ENCODE assay signal across 13 cellular contexts in the genomic region with DNA sequence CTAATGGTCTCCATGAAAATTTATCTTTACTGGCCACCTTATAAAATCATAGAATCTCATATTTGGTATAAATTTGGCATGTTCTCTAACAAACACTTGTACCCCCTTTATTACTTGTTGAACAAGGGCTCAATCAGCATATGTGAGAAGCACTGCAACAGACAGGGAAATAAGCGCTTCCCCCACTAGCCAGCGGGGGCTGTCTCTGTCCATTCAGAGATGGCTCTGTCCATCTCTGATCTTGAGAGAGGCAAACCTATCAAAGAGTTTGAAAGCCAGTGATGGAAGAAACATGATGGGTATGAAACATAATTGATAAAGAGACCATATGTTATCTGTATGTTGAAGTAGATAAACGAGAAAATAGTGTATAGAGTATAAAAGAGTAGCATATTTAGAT.
A peak's percentile ranks its signal among the peaks of the same experiment; 100 is the strongest.
DNase-seq lines count a peak whose midpoint lies in the region; ATAC-seq, FAIRE-seq and TF ChIP-seq lines count a peak whose summit lies in the region.
"Had no signal": no experiment of that assay in that cellular context is flagged by ENCODE, and none has a peak within 500 bp of the region (broad histone marks: within the 10 kb centered on the region; RNA-seq: fewer than 3 reads in every experiment).

No MANE protein-coding gene starts in this region.

- no peak overlapping the region for H2AFZ ChIP-seq in H1 (ENCODE audit: low read length)

- no peak overlapping the region for H3K56ac ChIP-seq in H1 (replicated peaks; ENCODE audit: insufficient read length, low read depth, low read length)

- no peak overlapping the region for H3K4ac ChIP-seq in H1 (replicated peaks; ENCODE audit: insufficient read length, low read depth, low read length)

- peak; percentile 55 to 62 for TF ChIP-seq RAD21 in H1 (IDR thresholded peaks at IDR 0.05 in 1 of 2, conservative IDR thresholded peaks at IDR 0.05 in 1 of 2; ENCODE audit: low read depth in 2 of 2, low read length in 2 of 2)

- POLR2A ChIA-PET in H1 (lab: Charles Lee; ENCODE audit: partially characterized antibody): no interaction called here

- no peak overlapping the region for H4K91ac ChIP-seq in H1 (replicated peaks; ENCODE audit: insufficient read length, low read length)

- no peak overlapping the region for H2BK12ac ChIP-seq in H1 (ENCODE audit: low read depth, low read length)

- H4K8ac ChIP-seq in H1 (ENCODE audit: extremely low read depth, insufficient read depth, low read length): no peak overlapping the region

- H4K20me1 ChIP-seq in H1 (replicated peaks in 1 of 2; ENCODE audit: control insufficient read depth in 1 of 2, insufficient read depth in 2 of 2, low read length in 2 of 2): no peaks in the 10 kb centered on the region

- no peak overlapping the region for H2BK15ac ChIP-seq in H1 (ENCODE audit: low read length)

- H3K79me1 ChIP-seq in H1 (ENCODE audit: low read depth, low read length): no peaks in the 10 kb centered on the region

- no peaks in the 10 kb centered on the region for H3K36me3 Mint-ChIP-seq in stimulated activated effector memory CD8-positive, alpha-beta T cell treated with anti-CD3 and anti-CD28 coated beads, Interleukin-12 subunit alpha, Interleukin-12 subunit beta, amount 100 ng/mL, for 72 hours

- H3K4me2 ChIP-seq in H1 (ENCODE audit: insufficient read depth in 1 of 2, low read depth in 2 of 2, low read length in 2 of 2): no peak overlapping the region

- 94 to 100% methylated on average over 1 to 3 of the region's 3 CpGs for WGBS in H1 (ENCODE audit: extremely low coverage in 1 of 2, insufficient coverage in 1 of 2, insufficient read length in 1 of 2, insufficient replicate concordance in 2 of 2, low coverage in 1 of 2, low lambda C conversion rate in 2 of 2, missing lambda C conversion rate in 1 of 2), 2 experiments

- no peaks in the 10 kb centered on the region for H3K4me1 ChIP-seq in H1 (replicated peaks in 1 of 4; ENCODE audit: control insufficient read depth in 3 of 4, insufficient read depth in 4 of 4, low read length in 3 of 4)

- no peak overlapping the region for H3K4me3 ChIP-seq in H1 (ENCODE audit: extremely low read depth in 1 of 4, insufficient read depth in 2 of 4, low read depth in 3 of 4, low read length in 4 of 4)
- H3K4me3 ChIP-seq: lower lobe of right lung had no signal

- no peaks in the 10 kb centered on the region; a peak in 1 of 7 replicates for H3K27me3 ChIP-seq in H1 (replicated peaks in 1 of 4; ENCODE audit: control insufficient read depth in 3 of 4, extremely low read depth in 1 of 4, insufficient read depth in 3 of 4, low read length in 3 of 4)

- FAIRE-seq in H1 (lab: Jason Lieb, UNC) (no peak), urothelium cell line (lab: Jason Lieb, UNC) (no peak)

- TF ChIP-seq CTCF in H1 (IDR thresholded peaks at IDR 0.05; ENCODE audit: control extremely low read depth in 1 of 3, insufficient read depth in 1 of 3, low read depth in 1 of 3, low read length in 3 of 3): peak; percentile 31 to 43 (median 41)

- no peak overlapping the region for H3K14ac ChIP-seq in H1 (ENCODE audit: insufficient read length)

- H2BK120ac ChIP-seq in H1 (replicated peaks; ENCODE audit: low read depth, low read length): no peak overlapping the region

- ATAC-seq in GM21619 (IDR thresholded peaks at IDR 0.05; ENCODE audit: unreplicated experiment) (no peak), GM21528 (IDR thresholded peaks at IDR 0.05; ENCODE audit: low FRiP score, unreplicated experiment) (no peak)
- ATAC-seq in stimulated activated effector memory CD8-positive, alpha-beta T cell treated with anti-CD3 and anti-CD28 coated beads, Interleukin-12 subunit alpha, Interleukin-12 subunit beta, amount 100 ng/mL, for 72 hours: no peak

- H3K9me3 ChIP-seq in H1 (ENCODE audit: insufficient read depth in 2 of 2, low read depth in 1 of 2, low read length in 1 of 2): no peaks in the 10 kb centered on the region
- H3K9me3 ChIP-seq: lower lobe of right lung had no signal

- H3K4me3 Mint-ChIP-seq in stimulated activated effector memory CD8-positive, alpha-beta T cell treated with anti-CD3 and anti-CD28 coated beads, Interleukin-12 subunit alpha, Interleukin-12 subunit beta, amount 100 ng/mL, for 72 hours: no peak overlapping the region

- no peaks in the 10 kb centered on the region for H3K79me2 ChIP-seq in H1 (ENCODE audit: control insufficient read depth in 1 of 2, insufficient read depth in 2 of 2, low read length in 2 of 2)

- TF ChIP-seq POLR2A in H1 (IDR thresholded peaks at IDR 0.05; ENCODE audit: control extremely low read depth in 1 of 2, low read depth in 2 of 2, low read length in 2 of 2): no peak

- TF ChIP-seq EP300 in H1 (IDR thresholded peaks at IDR 0.05; ENCODE audit: borderline replicate concordance in 1 of 2, low read depth in 2 of 2, low read length in 2 of 2): no peak

- H3K27ac ChIP-seq in H1 (ENCODE audit: low read depth, low read length): no peak overlapping the region
- H3K27ac ChIP-seq: lower lobe of right lung had no signal

- no peak overlapping the region for H3K18ac ChIP-seq in H1 (ENCODE audit: extremely low read depth, low read length)

- no peaks in the 10 kb centered on the region for H3K23me2 ChIP-seq in H1 (ENCODE audit: low read depth, low read length)

- no peaks in the 10 kb centered on the region for H3K36me3 ChIP-seq in H1 (ENCODE audit: control insufficient read depth in 2 of 4, insufficient read depth in 4 of 4, low read length in 3 of 4)
- H3K36me3 ChIP-seq: lower lobe of right lung had no signal

- no peak overlapping the region for H3K27ac Mint-ChIP-seq in stimulated activated effector memory CD8-positive, alpha-beta T cell treated with anti-CD3 and anti-CD28 coated beads, Interleukin-12 subunit alpha, Interleukin-12 subunit beta, amount 100 ng/mL, for 72 hours

- H2BK5ac ChIP-seq in H1 (ENCODE audit: low read depth, low read length): no peak overlapping the region

- no peak overlapping the region for H2AK5ac ChIP-seq in H1 (ENCODE audit: low read depth, low read length)

- peak; percentile 4 for DNase-seq in stimulated activated CD4-positive, alpha-beta T cell treated with anti-CD3 and anti-CD28 coated beads, Interleukin-4, amount 100 ng/mL, for 1 hour
- no peak for DNase-seq in stimulated activated CD4-positive, alpha-beta T cell treated with anti-CD3 and anti-CD28 coated beads, Interleukin-4, amount 100 ng/mL, for 4 hours
- peak; percentile 36 for DNase-seq in NCI-H69 (lab: John Stamatoyannopoulos, UW)
- no peak for DNase-seq in H1 (ENCODE audit: low read depth in 1 of 2, low spot score in 2 of 2)
- no peak for DNase-seq in urothelium cell line (ENCODE audit: low spot score)
- DNase-seq in stimulated activated effector memory CD8-positive, alpha-beta T cell treated with anti-CD3 and anti-CD28 coated beads, Interleukin-12 subunit alpha, Interleukin-12 subunit beta, amount 100 ng/mL, for 72 hours (ENCODE audit: low spot score in 2 of 2): no peak
- DNase-seq: C1 segment of cervical spinal cord; effector CD4-positive, alpha-beta T cell; GOT3; lower lobe of right lung; T-helper 9 cell had no signal

- H3K23ac ChIP-seq in H1 (ENCODE audit: insufficient read length): no peak overlapping the region

- no peak overlapping the region for H3K9ac ChIP-seq in H1 (replicated peaks in 1 of 4; ENCODE audit: extremely low read depth in 1 of 4, low read depth in 3 of 4, low read length in 3 of 4)

- no peaks in the 10 kb centered on the region for H3K9me3 Mint-ChIP-seq in stimulated activated effector memory CD8-positive, alpha-beta T cell treated with anti-CD3 and anti-CD28 coated beads, Interleukin-12 subunit alpha, Interleukin-12 subunit beta, amount 100 ng/mL, for 72 hours

- no peak overlapping the region for H4K5ac ChIP-seq in H1 (ENCODE audit: insufficient read length, low read depth, low read length)

- CTCF ChIA-PET in H1 (lab: Charles Lee; ENCODE audit: partially characterized antibody): interaction anchor here (0.6 to 2.9 kb wide), 8 partner anchors 11 to 281 kb away, joined by 3 to 14 read pairs (median 3); no protein-coding TSS in a partner anchor

- H3K4me1 Mint-ChIP-seq in stimulated activated effector memory CD8-positive, alpha-beta T cell treated with anti-CD3 and anti-CD28 coated beads, Interleukin-12 subunit alpha, Interleukin-12 subunit beta, amount 100 ng/mL, for 72 hours: no peaks in the 10 kb centered on the region

- no peak overlapping the region for H2BK20ac ChIP-seq in H1 (ENCODE audit: low read length)

TF ChIP-seq in H1, 55 proteins besides CTCF, POLR2A, EP300 and RAD21:
- TF ChIP-seq GABPA (IDR thresholded peaks at IDR 0.05; ENCODE audit: borderline replicate concordance, insufficient read depth, low read length) (no peak), RFX5 (IDR thresholded peaks at IDR 0.05; ENCODE audit: borderline replicate concordance, low read depth, low read length) (no peak), KDM1A (IDR thresholded peaks at IDR 0.05; ENCODE audit: borderline replicate concordance, low read length) (no peak), CHD1 (IDR thresholded peaks at IDR 0.05; ENCODE audit: low read depth, low read length) (no peak), TBP (IDR thresholded peaks at IDR 0.05; ENCODE audit: low read depth, low read length) (no peak)
TF ChIP-seq in H1: peak in this region for 0.

Comparison
In these comparisons a context has a peak if more than half of its experiments do, and no peak if none do; other contexts are left out.
1. DNase-seq: peak in stimulated activated CD4-positive, alpha-beta T cell treated with anti-CD3 and anti-CD28 coated beads, Interleukin-4, amount 100 ng/mL, for 1 hour (single experiment) and NCI-H69 (single experiment); none in stimulated activated CD4-positive, alpha-beta T cell treated with anti-CD3 and anti-CD28 coated beads, Interleukin-4, amount 100 ng/mL, for 4 hours (0 of 2), H1 (0 of 2), urothelium cell line (single experiment) and stimulated activated effector memory CD8-positive, alpha-beta T cell treated with anti-CD3 and anti-CD28 coated beads, Interleukin-12 subunit alpha, Interleukin-12 subunit beta, amount 100 ng/mL, for 72 hours (0 of 2).